ENCODE assay signal across 9 cellular contexts in the genomic region with DNA sequence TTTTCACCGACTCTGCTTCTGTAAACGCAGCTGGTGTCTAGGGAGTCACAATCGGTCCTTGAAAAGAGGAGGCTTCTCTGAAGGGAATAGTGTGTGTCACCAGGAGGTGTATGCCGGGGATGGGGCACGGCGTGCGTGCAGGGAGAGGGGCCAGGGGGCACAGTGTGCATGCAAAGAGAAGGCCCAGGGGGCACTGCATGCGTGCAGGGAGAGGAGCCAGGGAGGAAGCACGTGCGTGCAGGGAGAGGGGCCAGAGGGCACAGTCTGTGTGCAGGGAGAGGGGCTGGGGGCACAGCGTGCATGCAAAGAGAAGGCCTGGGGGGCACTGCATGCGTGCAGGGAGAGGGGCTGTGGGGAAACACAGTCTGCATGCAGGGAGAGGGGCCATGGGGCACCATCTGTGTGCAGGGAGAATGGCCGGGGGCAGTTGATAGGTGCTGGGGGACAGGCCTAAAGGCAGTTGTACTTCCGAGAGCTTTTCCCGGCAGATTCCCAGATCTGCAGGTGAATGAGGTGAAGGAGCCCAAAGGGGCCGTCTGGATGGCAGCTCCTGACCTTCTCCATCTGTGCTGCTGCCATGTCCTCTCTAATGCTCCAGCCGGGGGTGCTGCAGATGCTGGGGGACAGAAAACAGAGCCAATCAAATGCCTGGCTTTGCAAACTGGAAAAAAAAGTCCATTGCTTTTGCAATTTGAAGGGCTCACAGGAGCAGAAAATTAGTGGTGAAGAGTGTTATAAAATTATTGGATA. TPM values are rescaled to one million over a fixed set of nuclear protein-coding genes. Genes with fewer than 3 reads are reported as not detected.
A peak's percentile ranks its signal among the peaks of the same experiment; 100 is the strongest.
DNase-seq lines count a peak whose midpoint lies in the region; ATAC-seq and TF ChIP-seq lines count a peak whose summit lies in the region.
"Had no signal": no experiment of that assay in that cellular context is flagged by ENCODE, and none has a peak within 500 bp of the region (broad histone marks: within the 10 kb centered on the region; RNA-seq: fewer than 3 reads in every experiment).

No MANE protein-coding gene starts in this region.

- ATAC-seq in GM18511 (IDR thresholded peaks at IDR 0.05; ENCODE audit: unreplicated experiment) (peak; percentile 23), GM19351 (IDR thresholded peaks at IDR 0.05; ENCODE audit: unreplicated experiment) (no peak), HG03565 (IDR thresholded peaks at IDR 0.05; ENCODE audit: unreplicated experiment) (no peak)

- H3K4me3 ChIP-seq in BLaER1 treated with 17β-estradiol and CSF1 and Interleukin-3, amounts not matched to agents 10 nM and 100 nM: no peak overlapping the region
- H3K4me3 ChIP-seq in PC-9: peak overlapping the region; percentile 48
- H3K4me3 ChIP-seq: colonic mucosa had no signal

- H3K27me3 ChIP-seq in BLaER1 treated with 17β-estradiol and CSF1 and Interleukin-3, amounts not matched to agents 10 nM and 100 nM: no peaks in the 10 kb centered on the region
- H3K27me3 ChIP-seq in PC-9 (ENCODE audit: insufficient read depth, low read depth): no peaks in the 10 kb centered on the region
- H3K27me3 ChIP-seq in layer of hippocampus (ENCODE audit: control insufficient read depth, insufficient read depth, low read length): no peaks in the 10 kb centered on the region
- H3K27me3 ChIP-seq: colonic mucosa had no signal

- no peaks in the 10 kb centered on the region for H3K9me3 ChIP-seq in BLaER1 treated with 17β-estradiol and CSF1 and Interleukin-3, amounts not matched to agents 10 nM and 100 nM (replicated peaks in 1 of 11)
- H3K9me3 ChIP-seq in PC-9 (ENCODE audit: insufficient read depth, low read depth): no peaks in the 10 kb centered on the region
- H3K9me3 ChIP-seq: colonic mucosa had no signal

- no peaks in the 10 kb centered on the region for H3K9me2 ChIP-seq in PC-9 (ENCODE audit: insufficient read depth)

- peaks cover 43% of the 10 kb centered on the region for H3F3A ChIP-seq in PC-9 (ENCODE audit: insufficient read depth, low read depth)

- intact Hi-C loops in PC-9 (cut with micrococcal nuclease; ENCODE audit: unreplicated experiment): no loop called here

- H4K20me1 ChIP-seq in BLaER1 treated with 17β-estradiol and CSF1 and Interleukin-3, amounts not matched to agents 10 nM and 100 nM: peaks cover 91 to 98% (median 95%) of the 10 kb centered on the region in 11 experiments
- no peaks in the 10 kb centered on the region for H4K20me1 ChIP-seq in PC-9 (ENCODE audit: insufficient read depth)

- peak overlapping the region in 3 of 11 experiments; percentile 53 to 59 (median 57); a peak in 2 of 22 replicates for H3K27ac ChIP-seq in BLaER1 treated with 17β-estradiol and CSF1 and Interleukin-3, amounts not matched to agents 10 nM and 100 nM
- H3K27ac ChIP-seq in PC-9: peak overlapping the region; percentile 81
- peak overlapping the region; percentile 14 for H3K27ac ChIP-seq in layer of hippocampus (ENCODE audit: low read depth, low read length)
- H3K27ac ChIP-seq: colonic mucosa had no signal

- no peak overlapping the region for H2AFZ ChIP-seq in PC-9

- POLR2A ChIA-PET in PC-9 (lab: Charles Lee; ENCODE audit: unreplicated experiment): interaction anchor here (0.7 kb wide), 1 partner anchor 15 kb away, joined by 3 read pairs; no protein-coding TSS in a partner anchor

- H3K36me3 ChIP-seq in BLaER1 treated with 17β-estradiol and CSF1 and Interleukin-3, amounts not matched to agents 10 nM and 100 nM: peaks cover 0 to 46% (median 20%) of the 10 kb centered on the region in 11 experiments; a peak in 12 of 22 replicates
- no peaks in the 10 kb centered on the region; the same call in 1 of the 2 replicates for H3K36me3 ChIP-seq in PC-9 (ENCODE audit: low read depth)
- H3K36me3 ChIP-seq: colonic mucosa had no signal

- peak overlapping the region; percentile 75 to 97 (median 88); a peak in 20 of 22 replicates for H3K4me2 ChIP-seq in BLaER1 treated with 17β-estradiol and CSF1 and Interleukin-3, amounts not matched to agents 10 nM and 100 nM
- peak overlapping the region; percentile 80 for H3K4me2 ChIP-seq in PC-9

- CTCF ChIA-PET in PC-9 (lab: Charles Lee): interaction anchor here (0.6 to 0.7 kb wide), 3 partner anchors 10 to 1512 kb away, joined by 3 to 5 read pairs (median 5); no protein-coding TSS in a partner anchor

- peak overlapping the region in 4 of 11 experiments; percentile 32 to 57 (median 40); a peak in 4 of 22 replicates for H3K9ac ChIP-seq in BLaER1 treated with 17β-estradiol and CSF1 and Interleukin-3, amounts not matched to agents 10 nM and 100 nM

- TF ChIP-seq CTCF in PC-9 (conservative IDR thresholded peaks at IDR 0.05): no peak

- H3K79me2 ChIP-seq in PC-9 (ENCODE audit: low read depth): peaks cover 73% of the 10 kb centered on the region

- BruUV-seq in PC-9 (replicated peaks; lab: Mats Ljungman, UMichigan): no TSS peak

- H3K4me1 ChIP-seq in BLaER1 treated with 17β-estradiol and CSF1 and Interleukin-3, amounts not matched to agents 10 nM and 100 nM: peaks cover 29 to 59% (median 45%) of the 10 kb centered on the region in 10 experiments
- peaks cover 70% of the 10 kb centered on the region for H3K4me1 ChIP-seq in PC-9 (replicated peaks; ENCODE audit: insufficient read depth)
- H3K4me1 ChIP-seq: colonic mucosa had no signal

- DNase-seq in PC-9 (no peak), cerebellar cortex (ENCODE audit: low spot score) (no peak), NCI-H187 treated with DMSO at 0.1 percent for 48 hours (lab: John Stamatoyannopoulos, UW) (no peak)
- DNase-seq: colonic mucosa had no signal

RNA-seq across cellular contexts. Expression of gene ATP11A, which starts 36.4 kb away (rescaled TPM):
- 65.6 and 92.2 TPM in 2 replicates for total RNA-seq in PC-9 (2021)
